Comparison of ENCODE assay signal across 19 cellular contexts in the genomic region with DNA sequence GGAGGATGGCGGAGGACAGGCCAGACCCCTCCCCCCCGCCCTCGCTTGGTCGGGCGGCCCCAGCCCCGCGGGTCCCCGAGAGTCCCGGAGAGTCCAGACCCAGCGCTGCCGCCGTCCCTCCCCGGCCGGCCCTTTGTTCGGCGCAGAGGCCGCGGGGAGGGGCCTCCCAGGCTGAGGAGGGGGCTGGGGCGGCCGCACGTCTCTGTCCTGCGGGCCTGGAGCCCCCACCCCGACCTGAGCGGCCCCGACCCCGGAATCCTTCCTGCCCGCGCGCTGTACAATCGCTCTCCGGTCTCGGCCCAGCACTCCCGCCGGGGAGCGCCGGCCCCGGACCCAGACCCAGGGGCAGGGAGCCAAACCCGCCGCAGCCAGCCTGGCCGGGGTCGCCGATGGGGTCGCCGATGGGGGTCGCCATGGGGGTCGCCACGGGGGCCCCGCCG. TPM values are rescaled to one million over a fixed set of nuclear protein-coding genes. Genes with fewer than 3 reads are reported as not detected.
DNase-seq lines count a peak whose midpoint lies in the region; ATAC-seq, FAIRE-seq and TF ChIP-seq lines count a peak whose summit lies in the region.
"Had no signal": no experiment of that assay in that cellular context is flagged by ENCODE, and none has a peak within 500 bp of the region (broad histone marks: within the 10 kb centered on the region; RNA-seq: fewer than 3 reads in every experiment).

No MANE protein-coding gene starts in this region.

- peak overlapping the region in 3 of 5 experiments; percentile 49 to 91 (median 85) for H3K4me3 Mint-ChIP-seq in brain
- H3K4me3 Mint-ChIP-seq: activated CD8-positive, alpha-beta T cell treated with anti-CD3 and anti-CD28 coated beads for 36 hours had no signal

- TF ChIP-seq CTCF in A549 (IDR thresholded peaks at IDR 0.05) (no peak), brain (conservative IDR thresholded peaks at IDR 0.05) (no peak), vagina (IDR thresholded peaks at IDR 0.05) (no peak)

- no peak overlapping the region for H3K27ac Mint-ChIP-seq in brain
- H3K27ac Mint-ChIP-seq: activated CD8-positive, alpha-beta T cell treated with anti-CD3 and anti-CD28 coated beads for 36 hours; activated T-helper 2 cell treated with anti-CD3 and anti-CD28 coated beads, Interferon-gamma antibody, Interleukin-2, Interleukin-4, amounts not matched to agents 10 μg/mL and 5 μg/mL and 100 μg/mL, durations not matched to agents 14 hours and 24 hours and 36 hours had no signal

- H3K4me1 ChIP-seq in A549, result peaks cover 13% of the 10 kb centered on the region
- H3K4me1 ChIP-seq in ES-I3 (ENCODE audit: insufficient read depth, low read length), result peaks cover 4% of the 10 kb centered on the region
- H3K4me1 ChIP-seq in vagina, result peaks cover 13% of the 10 kb centered on the region
- H3K4me1 ChIP-seq: adrenal gland had no signal

- FAIRE-seq in A549 (lab: Jason Lieb, UNC), result no peak
- FAIRE-seq in GM12892 (lab: Jason Lieb, UNC), result no peak
- FAIRE-seq: TTC549 had no signal

- H3K9ac ChIP-seq in ES-I3 (ENCODE audit: low read depth, low read length), result peak overlapping the region; percentile 59; the same call in 1 of the 2 replicates

- no peak for TF ChIP-seq EP300 in A549 (IDR thresholded peaks at IDR 0.05)

- H3K27me3 Mint-ChIP-seq in brain, result peaks cover 7% of the 10 kb centered on the region

- H3K27ac ChIP-seq in A549, result peak overlapping the region in 1 of 2 experiments; percentile 72; a peak in 2 of 6 replicates
- no peak overlapping the region for H3K27ac ChIP-seq in vagina
- H3K27ac ChIP-seq: right atrium auricular region had no signal

- intact Hi-C loops in vagina (cut with DNase I), result loop anchor here (10.0 kb wide), 1 partner anchor 297 kb away; no protein-coding TSS in a partner anchor

- in situ Hi-C loops in ACHN (cut with HindIII; ENCODE audit: low pct_ligation_motif_present, low pct_unique_long_range_greater_than_20kb, low sequenced_read_pairs), result no loop called here

- ATAC-seq in A549, result peak in 1 of 2 experiments; percentile 10; a peak in 1 of 6 replicates
- ATAC-seq: activated CD8-positive, alpha-beta T cell treated with anti-CD3 and anti-CD28 coated beads for 36 hours had no signal

- POLR2A ChIA-PET in A549 (lab: Yijun Ruan, JAX), result no interaction called here

- TF ChIP-seq POLR2A in A549 (IDR thresholded peaks at IDR 0.05; ENCODE audit: low read length), result no peak
- no peak for TF ChIP-seq POLR2A in vagina (IDR thresholded peaks at IDR 0.05)
- TF ChIP-seq POLR2A in GM12892 (IDR thresholded peaks at IDR 0.05; ENCODE audit: low read depth, low read length), result no peak

- H3K4me3 ChIP-seq in A549 (peak overlapping the region; percentile 46), vagina (peak overlapping the region in 1 of 2 donors; percentile 16)
- H3K4me3 ChIP-seq: adrenal gland, lung had no signal

- peak overlapping the region; percentile 99 for H3K4me2 ChIP-seq in A549

- peaks cover 11% of the 10 kb centered on the region for H3K27me3 ChIP-seq in vagina

- no peak for DNase-seq in A549 (ENCODE audit: low read depth in 1 of 2, low spot score in 1 of 2)
- DNase-seq in iPS-NIHi7 (ENCODE audit: extremely low spot score), result peak; percentile 61
- DNase-seq in NCI-H82 treated with DMSO at 0.1 percent for 48 hours (lab: John Stamatoyannopoulos, UW; ENCODE audit: unreplicated experiment), result no peak
- DNase-seq in vagina (ENCODE audit: extremely low spot score in 2 of 2), result no peak
- no peak for DNase-seq in ACHN
- DNase-seq in GM12892 (ENCODE audit: insufficient read length), result no peak
- DNase-seq: adrenal gland; cortex of kidney; DMS53; stimulated activated CD4-positive, alpha-beta T cell treated with anti-CD3 and anti-CD28 coated beads, Interleukin-4, amount 100 ng/mL, for 24 hours had no signal

- no peak for TF ChIP-seq RAD21 in A549 (conservative IDR thresholded peaks at IDR 0.05 in 1 of 2, IDR thresholded peaks at IDR 0.05 in 1 of 2)

- no peaks in the 10 kb centered on the region for H3K36me3 Mint-ChIP-seq in brain

- H3K4me1 Mint-ChIP-seq in brain, result peaks cover 53% of the 10 kb centered on the region

- WGBS in A549 (ENCODE audit: missing lambda C conversion rate), result 0% methylated on average over 6 of the region's 49 CpGs

- H3K9me3 ChIP-seq in A549, result no peaks in the 10 kb centered on the region
- H3K9me3 ChIP-seq in ES-I3 (ENCODE audit: control insufficient read depth, insufficient read depth, low read length), result no peaks in the 10 kb centered on the region
- H3K9me3 ChIP-seq in vagina, result no peaks in the 10 kb centered on the region
- H3K9me3 ChIP-seq: adrenal gland, right atrium auricular region had no signal

- H3K36me3 ChIP-seq in ES-I3 (ENCODE audit: insufficient read depth, low read length) (no peaks in the 10 kb centered on the region), vagina (no peaks in the 10 kb centered on the region)
- H3K36me3 ChIP-seq: adrenal gland, right atrium auricular region had no signal

- CTCF ChIA-PET in A549 (lab: Yijun Ruan, JAX), result interaction anchor here (1.3 to 1.5 kb wide), 2 partner anchors 20 to 25 kb away, joined by 3 to 4 read pairs; no protein-coding TSS in a partner anchor

- peaks cover 0 to 2% (median 0%) of the 10 kb centered on the region in 5 experiments for H3K9me3 Mint-ChIP-seq in brain
- H3K9me3 Mint-ChIP-seq: activated CD8-positive, alpha-beta T cell treated with anti-CD3 and anti-CD28 coated beads for 36 hours; activated T-helper 2 cell treated with anti-CD3 and anti-CD28 coated beads, Interferon-gamma antibody, Interleukin-2, Interleukin-4, amounts not matched to agents 10 μg/mL and 5 μg/mL and 100 μg/mL, durations not matched to agents 14 hours and 24 hours and 36 hours; neural crest cell had no signal

TF ChIP-seq in A549, 52 proteins besides CTCF, POLR2A, EP300 and RAD21 (continues in another document):
- TF ChIP-seq NFE2L2 (conservative IDR thresholded peaks at IDR 0.05; ENCODE audit: low read length) (no peak), FOSL2 (IDR thresholded peaks at IDR 0.05) (no peak), FOSL2 (CRISPR knock-in tag; IDR thresholded peaks at IDR 0.05) (no peak), HOXB13 (CRISPR knock-in tag; IDR thresholded peaks at IDR 0.05; ENCODE audit: low read depth) (no peak), ZSCAN20 (CRISPR knock-in tag; IDR thresholded peaks at IDR 0.05) (no peak), RARB (CRISPR knock-in tag; IDR thresholded peaks at IDR 0.05) (no peak), BHLHE40 (IDR thresholded peaks at IDR 0.05; ENCODE audit: low read depth, low read length) (no peak), TFCP2L1 (CRISPR knock-in tag; IDR thresholded peaks at IDR 0.05) (no peak), MAFK (IDR thresholded peaks at IDR 0.05; ENCODE audit: partially characterized antibody) (no peak), HOXB5 (CRISPR knock-in tag; IDR thresholded peaks at IDR 0.05) (no peak), CEBPB (IDR thresholded peaks at IDR 0.05) (no peak), ZNF302 (CRISPR knock-in tag; IDR thresholded peaks at IDR 0.05) (no peak), SREBF2 (IDR thresholded peaks at IDR 0.05) (no peak), CHD2 (IDR thresholded peaks at IDR 0.05; ENCODE audit: low read length, partially characterized antibody) (no peak), RFX5 (IDR thresholded peaks at IDR 0.05) (no peak), RCOR1 (IDR thresholded peaks at IDR 0.05; ENCODE audit: low read depth, low read length) (no peak), FOSB (CRISPR knock-in tag; IDR thresholded peaks at IDR 0.05) (no peak), CBX2 (IDR thresholded peaks at IDR 0.05; ENCODE audit: borderline replicate concordance, low read depth) (no peak)
- TF ChIP-seq, protein P1, sequence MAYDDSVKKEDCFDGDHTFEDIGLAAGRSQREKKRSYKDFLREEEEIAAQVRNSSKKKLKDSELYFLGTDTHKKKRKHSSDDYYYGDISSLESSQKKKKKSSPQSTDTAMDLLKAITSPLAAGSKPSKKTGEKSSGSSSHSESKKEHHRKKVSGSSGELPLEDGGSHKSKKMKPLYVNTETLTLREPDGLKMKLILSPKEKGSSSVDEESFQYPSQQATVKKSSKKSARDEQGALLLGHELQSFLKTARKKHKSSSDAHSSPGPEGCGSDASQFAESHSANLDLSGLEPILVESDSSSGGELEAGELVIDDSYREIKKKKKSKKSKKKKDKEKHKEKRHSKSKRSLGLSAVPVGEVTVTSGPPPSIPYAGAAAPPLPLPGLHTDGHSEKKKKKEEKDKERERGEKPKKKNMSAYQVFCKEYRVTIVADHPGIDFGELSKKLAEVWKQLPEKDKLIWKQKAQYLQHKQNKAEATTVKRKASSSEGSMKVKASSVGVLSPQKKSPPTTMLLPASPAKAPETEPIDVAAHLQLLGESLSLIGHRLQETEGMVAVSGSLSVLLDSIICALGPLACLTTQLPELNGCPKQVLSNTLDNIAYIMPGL (CRISPR knock-in tag; IDR thresholded peaks at IDR 0.05; ENCODE audit: borderline replicate concordance), result no peak

RNA-seq across cellular contexts. Expression of a gene that starts 0.7 kb away (rescaled TPM):
- 0.14 and 0.32 TPM in 2 replicates for polyA plus RNA-seq in A549 (2011; rRNA removed)
- polyA plus RNA-seq in A549 (2012; cell fraction: cytosol; rRNA removed), result 1.1 and 1.2 TPM in 2 replicates
- 0.91 and 1.3 TPM in 2 replicates for polyA plus RNA-seq in A549 (2012; cell fraction: nucleus; rRNA removed)
- polyA plus RNA-seq in A549 (2017; fragmentation: RNase III; extraction: RNeasy Plus Mini Kit Qiagen cat#74134 plus additional on column Dnase treatment), result 0.15 to 0.38 TPM (median 0.36 TPM) in 3 replicates
- not detected in 2 replicates for polyA minus RNA-seq in A549 (2011; rRNA and poly(A)+ RNA removed)
- polyA plus RNA-seq in brain (ENCODE audit: insufficient read depth, low read depth, low replicate concordance), result 100 TPM
- total RNA-seq in vagina, result 1.2 TPM
- polyA plus RNA-seq in GM12892 (2012; ENCODE audit: missing spikeins), result 2.7 TPM
- total RNA-seq: activated CD8-positive, alpha-beta T cell treated with anti-CD3 and anti-CD28 coated beads for 36 hours; activated T-helper 2 cell treated with anti-CD3 and anti-CD28 coated beads, Interferon-gamma antibody, Interleukin-2, Interleukin-4, amounts not matched to agents 10 μg/mL and 5 μg/mL and 100 μg/mL, durations not matched to agents 14 hours and 24 hours and 36 hours; right atrium auricular region; ureter had no signal

RNA-seq across cellular contexts. Expression of a gene that starts 27.1 kb away (rescaled TPM):
- polyA plus RNA-seq in A549 (2011; rRNA removed), result 16.3 and 17.4 TPM in 2 replicates
- polyA plus RNA-seq in A549 (2012; cell fraction: cytosol; rRNA removed), result 34.8 and 42.6 TPM in 2 replicates
- polyA plus RNA-seq in A549 (2012; cell fraction: nucleus; rRNA removed), result 54.0 and 82.0 TPM in 2 replicates
- 128 to 141 TPM (median 129 TPM) in 3 replicates for polyA plus RNA-seq in A549 (2017; fragmentation: RNase III; extraction: RNeasy Plus Mini Kit Qiagen cat#74134 plus additional on column Dnase treatment)
- polyA minus RNA-seq in A549 (2011; rRNA and poly(A)+ RNA removed), result 17.8 and 30.8 TPM in 2 replicates
- polyA plus RNA-seq in brain (ENCODE audit: insufficient read depth, low read depth, low replicate concordance), result 1,308 TPM
- total RNA-seq in vagina, result 9.8 TPM
- 1.2 TPM for polyA plus RNA-seq in GM12892 (2012; ENCODE audit: missing spikeins)

RNA-seq across cellular contexts. Expression of a gene that starts 48.8 kb away (rescaled TPM):
- polyA plus RNA-seq in A549 (2011; rRNA removed) (4.6 and 7.7 TPM in 2 replicates), A549 (2017; fragmentation: RNase III; extraction: RNeasy Plus Mini Kit Qiagen cat#74134 plus additional on column Dnase treatment) (217 to 227 TPM (median 224 TPM) in 3 replicates), brain (ENCODE audit: insufficient read depth, low read depth, low replicate concordance) (1,213 TPM)
- 115 and 196 TPM in 2 replicates for polyA plus RNA-seq in A549 (2012; cell fraction: cytosol; rRNA removed)
- 41.3 and 97.2 TPM in 2 replicates for polyA plus RNA-seq in A549 (2012; cell fraction: nucleus; rRNA removed)
- 5.5 and 18.1 TPM in 2 replicates for polyA minus RNA-seq in A549 (2011; rRNA and poly(A)+ RNA removed)
- total RNA-seq in vagina, result 198 TPM
- polyA plus RNA-seq in GM12892 (2012; ENCODE audit: missing spikeins), result 15.9 TPM

Comparison
In these comparisons a context has a peak if more than half of its experiments do, and no peak if none do; other contexts are left out.
1. RNA of a gene that starts 0.7 kb away (polyA plus RNA-seq): 100 TPM in brain (single experiment); 0.14 to 1.3 TPM in A549; every median in the first group is over 10 times any median in the second.